In the genomic region with DNA sequence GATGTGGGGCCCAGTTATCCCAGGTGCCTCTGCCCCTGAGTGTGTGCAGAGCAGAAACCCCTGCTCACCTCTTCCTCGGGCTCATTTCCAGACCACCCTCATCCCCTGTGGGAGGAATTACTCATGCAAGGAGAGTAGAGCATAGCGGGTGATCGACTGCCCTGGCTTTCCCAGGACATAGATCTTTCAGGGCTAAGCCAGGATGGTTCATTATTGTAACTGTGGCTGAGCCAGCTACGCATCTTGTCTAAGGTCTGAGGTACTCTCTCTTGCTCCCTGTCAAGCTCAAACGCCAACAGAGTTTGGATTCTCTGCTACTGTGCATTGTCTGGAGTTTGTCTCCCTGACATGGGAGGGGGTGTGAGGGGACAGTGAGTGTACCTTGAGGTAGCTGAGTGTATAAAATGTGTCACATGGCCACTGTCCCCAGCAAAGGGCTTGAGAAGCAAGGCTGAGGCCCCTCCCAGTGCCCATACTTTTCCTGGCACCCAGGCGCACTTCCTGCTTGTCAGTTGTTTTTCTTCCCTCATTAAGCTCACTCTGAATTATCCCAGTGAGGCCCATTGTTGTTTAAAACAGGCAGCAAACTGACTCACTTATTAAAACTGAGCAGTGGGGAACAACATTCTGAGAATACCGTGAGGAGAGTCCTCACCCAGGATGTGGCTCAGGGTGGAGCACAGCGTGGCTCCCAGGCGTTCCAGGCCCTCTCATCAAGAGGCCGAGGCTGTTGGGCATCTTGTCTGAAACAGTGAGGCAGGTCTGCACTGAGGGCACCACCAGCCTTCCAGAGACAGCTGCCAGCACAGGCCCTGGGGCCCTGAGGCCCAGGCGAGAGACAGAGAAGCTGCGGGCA, we compare ENCODE assay signal across 11 cellular contexts.
DNase-seq lines count a peak whose midpoint lies in the region; ATAC-seq and TF ChIP-seq lines count a peak whose summit lies in the region.
"Had no signal": no experiment of that assay in that cellular context is flagged by ENCODE, and none has a peak within 500 bp of the region (broad histone marks: within the 10 kb centered on the region; RNA-seq: fewer than 3 reads in every experiment).

No MANE protein-coding gene starts in this region.

- H3K4me1 ChIP-seq in foreskin keratinocyte: peaks cover 29% of the 10 kb centered on the region
- peaks cover 0 to 43% (median 19%) of the 10 kb centered on the region in 4 donors for H3K4me1 ChIP-seq in stomach
- H3K4me1 ChIP-seq in ovary (ENCODE audit: insufficient read depth): peaks cover 7% of the 10 kb centered on the region

- no peaks in the 10 kb centered on the region for H3K36me3 ChIP-seq in stomach
- no peaks in the 10 kb centered on the region for H3K36me3 ChIP-seq in ovary

- H3K9me3 ChIP-seq in stomach (no peaks in the 10 kb centered on the region), ovary (no peaks in the 10 kb centered on the region)

- TF ChIP-seq CTCF in foreskin keratinocyte (conservative IDR thresholded peaks at IDR 0.05): no peak
- no peak for TF ChIP-seq CTCF in stomach (IDR thresholded peaks at IDR 0.05)
- no peak for TF ChIP-seq CTCF in ovary (IDR thresholded peaks at IDR 0.05)

- peak; percentile 59 for ATAC-seq in foreskin keratinocyte
- ATAC-seq: stimulated activated memory B cell treated with anti-CD40 and anti-IgM and Interleukin-4, amounts not matched to agents 10 μg/mL and 1 μg/mL and 100 μg/mL, for 72 hours had no signal

- WGBS in stomach, 5 donors: 67 to 82% (median 77%) methylated on average over 11 to 12 of the region's 12 CpGs
- WGBS in ovary, 3 donors: 77 to 79% (median 78%) methylated on average over 12 of the region's 12 CpGs

- H3K4me3 ChIP-seq in stomach (no peak overlapping the region), ovary (no peak overlapping the region)

- TF ChIP-seq POLR2A in stomach (IDR thresholded peaks at IDR 0.05) (no peak), ovary (IDR thresholded peaks at IDR 0.05) (no peak)

- TF ChIP-seq EP300 in stomach (IDR thresholded peaks at IDR 0.05) (no peak), ovary (IDR thresholded peaks at IDR 0.05) (no peak)

- no peaks in the 10 kb centered on the region for H3K27me3 ChIP-seq in foreskin keratinocyte
- H3K27me3 ChIP-seq in stomach: no peaks in the 10 kb centered on the region
- no peaks in the 10 kb centered on the region for H3K27me3 ChIP-seq in ovary

- intact Hi-C loops in stomach (cut with DNase I; ENCODE audit: low total_unique reads) (no loop called here), ovary (cut with DNase I) (loop anchor here in 1 of 4 donors (10.0 kb wide), 1 partner anchor 346 kb away; no protein-coding TSS in a partner anchor)

- DNase-seq in DMS153 (lab: John Stamatoyannopoulos, UW) (peak; percentile 48), DMS153 treated with DMSO at 0.1 percent for 48 hours (lab: John Stamatoyannopoulos, UW; ENCODE audit: unreplicated experiment) (no peak), T1000 (lab: John Stamatoyannopoulos, UW) (peak; percentile 54), foreskin keratinocyte (peak; percentile 88 to 96), stomach (peak; percentile 17), NCI-H1436 treated with DMSO at 0.1 percent for 48 hours (lab: John Stamatoyannopoulos, UW) (no peak), ovary (no peak), NCI-H187 (lab: John Stamatoyannopoulos, UW) (no peak)
- DNase-seq: naive B cell had no signal

- peak overlapping the region; percentile 92 for H3K27ac ChIP-seq in foreskin keratinocyte
- peak overlapping the region in 4 of 5 donors; percentile 23 to 56 (median 42) for H3K27ac ChIP-seq in stomach
- no peak overlapping the region for H3K27ac ChIP-seq in ovary
- H3K27ac ChIP-seq: 22Rv1 had no signal

Comparison
In these comparisons a context has a peak if more than half of its experiments do, and no peak if none do; other contexts are left out.
1. DNase-seq: peak in DMS153 (single experiment), T1000 (single experiment), foreskin keratinocyte (2 of 2) and stomach (single experiment); none in DMS153 treated with DMSO at 0.1 percent for 48 hours (single experiment), NCI-H1436 treated with DMSO at 0.1 percent for 48 hours (single experiment), ovary (0 of 5) and NCI-H187 (0 of 2).
2. H3K27ac ChIP-seq: peak in foreskin keratinocyte (single experiment) and stomach (4 of 5); none in ovary (0 of 2).